In genomic region chr19:9934132-9934950, GRCh38 we compare ENCODE assay signal across 1 cellular context.
A peak's percentile ranks its signal among the peaks of the same experiment; 100 is the strongest.
TF ChIP-seq lines count a peak whose summit lies in the region.

No MANE protein-coding gene starts in this region.

TF ChIP-seq in GM12878, 131 proteins besides CTCF, POLR2A, EP300 and RAD21 (continued from another document):
- TF ChIP-seq ATF2 (IDR thresholded peaks at IDR 0.05; ENCODE audit: low read length) (peak; percentile 52; the same call in 1 of the 2 replicates), ZNF592 (IDR thresholded peaks at IDR 0.05) (no peak), SP1 (IDR thresholded peaks at IDR 0.05; ENCODE audit: low read depth, low read length) (peak; percentile 77), KLF5 (IDR thresholded peaks at IDR 0.05; ENCODE audit: partially characterized antibody) (no peak), IKZF1 (conservative IDR thresholded peaks at IDR 0.05) (peak; percentile 28; the same call in 1 of the 2 replicates), WRNIP1 (IDR thresholded peaks at IDR 0.05; ENCODE audit: borderline replicate concordance, low read depth, low read length) (no peak), NR2F1 (conservative IDR thresholded peaks at IDR 0.05) (peak; percentile 39; the same call in 1 of the 2 replicates), MEF2A (IDR thresholded peaks at IDR 0.05; ENCODE audit: insufficient read depth, low read depth, low read length) (no peak), ATF3 (IDR thresholded peaks at IDR 0.05; ENCODE audit: borderline replicate concordance, extremely low read depth, low read depth, low read length) (no peak), CEBPZ (IDR thresholded peaks at IDR 0.05; ENCODE audit: low read depth, low read length) (no peak), TCF3 (IDR thresholded peaks at IDR 0.05; ENCODE audit: borderline replicate concordance, insufficient read depth, low read depth, low read length) (no peak), PBX3 (IDR thresholded peaks at IDR 0.05; ENCODE audit: insufficient replicate concordance, low read depth, low read length) (no peak), RB1 (IDR thresholded peaks at IDR 0.05; ENCODE audit: borderline replicate concordance) (peak; percentile 72; the same call in 1 of the 2 replicates), MAX (IDR thresholded peaks at IDR 0.05; ENCODE audit: low read depth, low read length) (peak; percentile 57; the same call in 1 of the 2 replicates), E4F1 (IDR thresholded peaks at IDR 0.05; ENCODE audit: borderline replicate concordance, partially characterized antibody) (no peak), FOXM1 (IDR thresholded peaks at IDR 0.05; ENCODE audit: low read depth, low read length) (no peak), MXI1 (IDR thresholded peaks at IDR 0.05; ENCODE audit: low read depth, low read length) (0 out of 2 replicates have a peak, but pooled peaks have one; percentile 35), NBN (IDR thresholded peaks at IDR 0.05) (peak; percentile 50; the same call in 1 of the 2 replicates), CREB1 (IDR thresholded peaks at IDR 0.05; ENCODE audit: low read depth) (peak; percentile 59; the same call in 1 of the 2 replicates), NR2C1 (IDR thresholded peaks at IDR 0.05) (0 out of 2 replicates have a peak, but pooled peaks have one; percentile 21), CHD2 (IDR thresholded peaks at IDR 0.05; ENCODE audit: borderline replicate concordance, low read depth, low read length) (no peak), SMARCA5 (IDR thresholded peaks at IDR 0.05) (peak; percentile 50; the same call in 1 of the 2 replicates), EED (IDR thresholded peaks at IDR 0.05; ENCODE audit: low read depth) (no peak), SMC3 (IDR thresholded peaks at IDR 0.05; ENCODE audit: borderline replicate concordance, low read length) (peak; percentile 63; the same call in 1 of the 2 replicates), CBX5 (IDR thresholded peaks at IDR 0.05; ENCODE audit: low read depth) (no peak)
